26 cellular contexts compared by ENCODE assay signal in genomic region chr18:33421225-33421624, GRCh38. TPM values are rescaled to one million over a fixed set of nuclear protein-coding genes. Genes with fewer than 3 reads are reported as not detected.
"Had no signal": no experiment of that assay in that cellular context is flagged by ENCODE, and none has a peak within 500 bp of the region (broad histone marks: within the 10 kb centered on the region; RNA-seq: fewer than 3 reads in every experiment).

No MANE protein-coding gene starts in this region.

- H3K27ac ChIP-seq: brain microvascular endothelial cell, coronary artery, dorsolateral prefrontal cortex, foreskin keratinocyte, gastroesophageal sphincter, heart right ventricle, WERI-Rb-1 had no signal

- H3K36me3 ChIP-seq: brain microvascular endothelial cell, gastroesophageal sphincter, heart right ventricle, WERI-Rb-1 had no signal

- H3K4me1 ChIP-seq: foreskin keratinocyte, gastroesophageal sphincter, heart right ventricle had no signal

- DNase-seq: activated B cell treated with CpG ODN at 0.5 μM for 24 hours; activated CD4-positive, alpha-beta T cell treated with anti-CD3 and anti-CD28 coated beads for 48 hours; activated CD4-positive, alpha-beta T cell treated with anti-CD3 and anti-CD28 coated beads, Interleukin-2, amount 50 U/mL, for 1 hour; activated CD4-positive, alpha-beta T cell treated with anti-CD3 and anti-CD28 coated beads, Interleukin-2, amount 50 U/mL, for 48 hours; activated CD8-positive, alpha-beta memory T cell treated with anti-CD3 and anti-CD28 coated beads for 24 hours; activated CD8-positive, alpha-beta T cell treated with anti-CD3 and anti-CD28 coated beads for 36 hours; activated effector memory CD4-positive, alpha-beta T cell treated with Interleukin-2 at 50 U/mL for 16 hours; activated gamma-delta T cell treated with Interleukin-2 at 50 U/mL for 16 hours; activated naive CD4-positive, alpha-beta T cell treated with anti-CD3 and anti-CD28 coated beads, Interleukin-2, amount 50 U/mL, for 16 hours; activated naive CD4-positive, alpha-beta T cell treated with Interleukin-2 at 50 U/mL for 16 hours; activated T-cell treated with anti-CD3 and anti-CD28 coated beads, Interleukin-2, amount 50 U/mL, for 4 hours; amniotic stem cell; anterior cingulate cortex; brain microvascular endothelial cell; dorsolateral prefrontal cortex; effector memory CD4-positive, alpha-beta T cell; endodermal cell; foreskin keratinocyte; heart right ventricle; T-helper 17 cell; T1000; WERI-Rb-1 had no signal

- H3K4me3 ChIP-seq: coronary artery, dorsolateral prefrontal cortex, gastroesophageal sphincter, heart right ventricle had no signal

- H3K27me3 ChIP-seq: brain microvascular endothelial cell, dorsolateral prefrontal cortex, foreskin keratinocyte, heart right ventricle had no signal

RNA-seq across cellular contexts. Expression of gene CCDC178, which starts 19.3 kb away (rescaled TPM):
- total RNA-seq: activated B cell treated with CpG ODN at 0.5 μM for 24 hours; activated CD8-positive, alpha-beta T cell treated with anti-CD3 and anti-CD28 coated beads for 36 hours; activated T-cell treated with anti-CD3 and anti-CD28 coated beads, Interleukin-2, amount 50 U/mL, for 4 hours; activated T-helper 17 cell treated with anti-CD3 and anti-CD28 coated beads, Interleukin-2, amount 50 U/mL, for 72 hours; epithelial cell of proximal tubule; foreskin keratinocyte; T-helper 17 cell had no signal
